ENCODE assay signal across 8 cellular contexts in the genomic region with DNA sequence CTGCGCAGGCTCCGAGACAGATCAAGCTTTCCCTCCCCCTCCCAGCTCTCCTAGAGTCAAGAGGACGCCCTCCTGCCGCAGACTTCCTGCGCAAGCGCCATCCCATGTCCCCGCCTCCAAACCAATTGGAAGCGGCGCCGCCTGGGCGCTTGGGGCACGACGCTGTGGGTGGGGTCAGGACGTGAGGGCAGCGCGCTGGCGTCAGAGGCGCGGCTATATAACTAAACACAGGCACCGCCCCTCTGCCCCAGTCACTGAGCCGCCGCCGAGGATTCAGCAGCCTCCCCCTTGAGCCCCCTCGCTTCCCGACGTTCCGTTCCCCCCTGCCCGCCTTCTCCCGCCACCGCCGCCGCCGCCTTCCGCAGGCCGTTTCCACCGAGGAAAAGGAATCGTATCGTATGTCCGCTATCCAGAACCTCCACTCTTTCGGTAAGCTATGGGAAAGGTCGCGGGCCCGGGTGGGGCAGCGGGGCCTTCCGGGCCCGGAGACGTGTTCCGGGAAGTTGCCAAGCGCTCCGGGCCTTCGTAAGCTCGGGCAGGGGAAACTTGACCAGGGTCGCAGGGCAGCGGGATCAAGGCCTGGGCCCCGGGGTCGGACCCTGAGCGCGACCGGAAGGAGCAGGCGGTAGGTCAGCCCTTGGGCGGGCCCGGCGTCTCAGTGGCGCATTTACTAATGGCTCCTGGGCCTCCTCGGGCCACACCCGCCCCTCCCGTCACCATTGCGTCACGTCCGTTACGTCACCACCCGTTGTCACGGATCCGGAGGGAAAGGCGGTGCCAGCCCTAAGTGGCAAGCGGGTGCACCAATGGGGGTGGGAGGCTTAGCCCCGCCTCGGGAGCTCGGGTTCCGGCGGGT. TPM values are rescaled to one million over a fixed set of nuclear protein-coding genes. Genes with fewer than 3 reads are reported as not detected.
A peak's percentile ranks its signal among the peaks of the same experiment; 100 is the strongest.
DNase-seq lines count a peak whose midpoint lies in the region; ATAC-seq and TF ChIP-seq lines count a peak whose summit lies in the region.

A gene (plus strand): TSS at position 245 of the 856 bp plus-strand sequence. CDS start 154 bp downstream, at position 399.

- peak within 1 kb of the TSS; percentile 95 for H3K4me3 Mint-ChIP-seq in dendritic cell treated with granulocyte-macrophage colony-stimulating factor and Interleukin-4, amounts not matched to agents 40 ng/mL and 50 ng/mL, for 4 days

- H3K27ac ChIP-seq in C4-2B (peak within 1 kb of the TSS; percentile 94), left lung (peak within 1 kb of the TSS; percentile 100)

- TF ChIP-seq CTCF in C4-2B (conservative IDR thresholded peaks at IDR 0.05) (no peak), left lung (IDR thresholded peaks at IDR 0.05) (no peak)

- peaks cover 17 to 42% of the 10 kb centered on the region in 2 donors for H3K4me1 ChIP-seq in left lung

- H3K27ac Mint-ChIP-seq in dendritic cell treated with granulocyte-macrophage colony-stimulating factor and Interleukin-4, amounts not matched to agents 40 ng/mL and 50 ng/mL, for 4 days, result peak within 1 kb of the TSS; percentile 100

- no peaks in the 10 kb centered on the region for H3K9me3 ChIP-seq in left lung

- intact Hi-C loops in dendritic cell treated with granulocyte-macrophage colony-stimulating factor and Interleukin-4, amounts not matched to agents 40 ng/mL and 50 ng/mL, for 4 days (cut with micrococcal nuclease), result loop anchor here (1.0 kb wide), 1 partner anchor 10 kb away; no protein-coding TSS in a partner anchor
- intact Hi-C loops in left lung (cut with DNase I), result no loop called here

- H3K4me1 Mint-ChIP-seq in dendritic cell treated with granulocyte-macrophage colony-stimulating factor and Interleukin-4, amounts not matched to agents 40 ng/mL and 50 ng/mL, for 4 days (ENCODE audit: low read depth), result peaks cover 30% of the 10 kb centered on the region

- H3K9me3 Mint-ChIP-seq in dendritic cell treated with granulocyte-macrophage colony-stimulating factor and Interleukin-4, amounts not matched to agents 40 ng/mL and 50 ng/mL, for 4 days, result no peaks in the 10 kb centered on the region

- H3K27me3 Mint-ChIP-seq in dendritic cell treated with granulocyte-macrophage colony-stimulating factor and Interleukin-4, amounts not matched to agents 40 ng/mL and 50 ng/mL, for 4 days, result no peaks in the 10 kb centered on the region

- ATAC-seq in GM19395 (IDR thresholded peaks at IDR 0.05; ENCODE audit: unreplicated experiment), result peak; percentile 70
- peak; percentile 66 for ATAC-seq in HG03565 (IDR thresholded peaks at IDR 0.05; ENCODE audit: unreplicated experiment)
- ATAC-seq in left lung, result peak; percentile 92

- H3K36me3 ChIP-seq in left lung, result peaks cover 17 to 45% of the 10 kb centered on the region in 2 donors

- peaks cover 54% of the 10 kb centered on the region for H3K36me3 Mint-ChIP-seq in dendritic cell treated with granulocyte-macrophage colony-stimulating factor and Interleukin-4, amounts not matched to agents 40 ng/mL and 50 ng/mL, for 4 days (ENCODE audit: low read depth)

- no peaks in the 10 kb centered on the region for H3K27me3 ChIP-seq in left lung

- H3K4me3 ChIP-seq in left lung, result peak within 1 kb of the TSS; percentile 78 to 80

- DNase-seq in NCI-H774 (lab: John Stamatoyannopoulos, UW) (peak; percentile 100), left lung (peak; percentile 100)
- peak; percentile 100 for DNase-seq in activated CD4-positive, alpha-beta T cell treated with anti-CD3 and anti-CD28 coated beads, Interleukin-2, amount 50 U/mL, for 4 hours
- DNase-seq in stimulated activated CD4-positive, alpha-beta T cell treated with anti-CD3 and anti-CD28 coated beads, Interleukin-2, amount 100 ng/mL, for 48 hours, result peak; percentile 100

RNA-seq across cellular contexts. Expression of the gene that starts here (rescaled TPM):
- 100 to 1,000 TPM; 728 to 773 TPM for total RNA-seq in left lung

Comparison
In these comparisons a context has a peak if more than half of its experiments do, and no peak if none do; other contexts are left out.
1. Peak in every context shown above with its lines: DNase-seq, ATAC-seq, H3K4me3 ChIP-seq and H3K27ac ChIP-seq.